26 cellular contexts compared by ENCODE assay signal in the genomic region with DNA sequence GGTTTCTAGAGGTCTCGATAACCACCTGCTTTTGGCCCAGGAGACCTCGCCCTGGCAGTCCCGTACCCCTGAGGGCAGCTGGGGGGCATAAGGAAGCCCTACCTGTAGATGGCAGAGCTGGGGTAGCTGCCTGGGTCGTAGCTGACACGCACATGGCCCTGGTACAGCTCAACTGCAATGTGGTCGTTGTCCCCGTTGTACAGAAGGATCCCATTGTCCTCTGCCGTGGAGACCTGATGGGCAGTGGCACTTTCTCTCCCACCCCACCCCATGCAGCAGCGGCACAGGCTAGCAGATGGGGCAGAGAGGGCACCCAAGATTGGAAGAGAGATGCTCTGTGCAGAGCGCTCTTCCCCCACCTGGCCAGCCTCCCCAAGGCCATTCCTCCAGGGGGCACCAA.
DNase-seq lines count a peak whose midpoint lies in the region; ATAC-seq, FAIRE-seq and TF ChIP-seq lines count a peak whose summit lies in the region.
"Had no signal": no experiment of that assay in that cellular context is flagged by ENCODE, and none has a peak within 500 bp of the region (broad histone marks: within the 10 kb centered on the region; RNA-seq: fewer than 3 reads in every experiment).

No MANE protein-coding gene starts in this region.

- no peak overlapping the region for H3K56ac ChIP-seq in H1 (replicated peaks; ENCODE audit: insufficient read length, low read depth, low read length)

- H3K23ac ChIP-seq in H1 (ENCODE audit: insufficient read length), result no peak overlapping the region

- no peak overlapping the region for H4K5ac ChIP-seq in H1 (ENCODE audit: insufficient read length, low read depth, low read length)

- H3K9ac ChIP-seq in H1 (replicated peaks in 1 of 4; ENCODE audit: extremely low read depth in 1 of 4, low read depth in 3 of 4, low read length in 3 of 4), result no peak overlapping the region
- H3K9ac ChIP-seq: BLaER1 had no signal

- no peak overlapping the region for H2AFZ ChIP-seq in H1 (ENCODE audit: low read length)
- no peak overlapping the region for H2AFZ ChIP-seq in osteoblast (ENCODE audit: low read length)

- H3K4me1 ChIP-seq in HEK293 (ENCODE audit: control insufficient read depth, insufficient read depth, low read length) (no peaks in the 10 kb centered on the region), H1 (replicated peaks in 1 of 4; ENCODE audit: control insufficient read depth in 3 of 4, insufficient read depth in 4 of 4, low read length in 3 of 4) (peaks cover 0 to 4% (median 1%) of the 10 kb centered on the region in 4 experiments; a peak in 4 of 7 replicates), osteoblast (ENCODE audit: insufficient read depth, low read length) (peaks cover 3% of the 10 kb centered on the region), gastrocnemius medialis (no peaks in the 10 kb centered on the region)
- H3K4me1 ChIP-seq: BE2C, BLaER1 had no signal

- no peak overlapping the region for H3K4ac ChIP-seq in H1 (replicated peaks; ENCODE audit: insufficient read length, low read depth, low read length)

- ATAC-seq in HG03045 (IDR thresholded peaks at IDR 0.05; ENCODE audit: unreplicated experiment) (no peak), gastrocnemius medialis (no peak), HG03097 (IDR thresholded peaks at IDR 0.05; ENCODE audit: low FRiP score, unreplicated experiment) (no peak)

- no peaks in the 10 kb centered on the region for H3K36me3 ChIP-seq in HEK293 (ENCODE audit: control insufficient read depth in 2 of 2, insufficient read depth in 1 of 2, low read length in 2 of 2)
- H3K36me3 ChIP-seq in H1 (ENCODE audit: control insufficient read depth in 2 of 4, insufficient read depth in 4 of 4, low read length in 3 of 4), result no peaks in the 10 kb centered on the region
- H3K36me3 ChIP-seq in osteoblast (ENCODE audit: insufficient read depth, low read length), result no peaks in the 10 kb centered on the region
- H3K36me3 ChIP-seq in gastrocnemius medialis, result no peaks in the 10 kb centered on the region
- H3K36me3 ChIP-seq: BE2C, BLaER1 had no signal

- no peaks in the 10 kb centered on the region for H3K79me1 ChIP-seq in H1 (ENCODE audit: low read depth, low read length)

- H3K27me3 ChIP-seq in H1 (replicated peaks in 1 of 4; ENCODE audit: control insufficient read depth in 3 of 4, extremely low read depth in 1 of 4, insufficient read depth in 3 of 4, low read length in 3 of 4), result no peaks in the 10 kb centered on the region
- no peaks in the 10 kb centered on the region for H3K27me3 ChIP-seq in osteoblast (ENCODE audit: insufficient read depth, low read length)
- H3K27me3 ChIP-seq in gastrocnemius medialis, result no peaks in the 10 kb centered on the region
- H3K27me3 ChIP-seq: BE2C, BLaER1 had no signal

- no peak overlapping the region for H3K4me3 ChIP-seq in HEK293 (ENCODE audit: low read depth, low read length)
- H3K4me3 ChIP-seq in H1 (ENCODE audit: extremely low read depth in 1 of 4, insufficient read depth in 2 of 4, low read depth in 3 of 4, low read length in 4 of 4), result no peak overlapping the region
- no peak overlapping the region for H3K4me3 ChIP-seq in osteoblast (ENCODE audit: insufficient read depth, low read length)
- H3K4me3 ChIP-seq in gastrocnemius medialis, result no peak overlapping the region
- H3K4me3 ChIP-seq: BLaER1 had no signal

- H4K8ac ChIP-seq in H1 (ENCODE audit: extremely low read depth, insufficient read depth, low read length), result no peak overlapping the region

- no peak overlapping the region for H2BK20ac ChIP-seq in H1 (ENCODE audit: low read length)

- DNase-seq in H1 (ENCODE audit: low read depth in 1 of 2, low spot score in 2 of 2) (no peak), islet precursor cell (peak; percentile 42), osteoblast (ENCODE audit: insufficient read length, low spot score, missing footprints) (peak; percentile 69), GF-D8 (lab: John Stamatoyannopoulos, UW) (no peak), gastrocnemius medialis (no peak)
- DNase-seq: 8988T; ACHN; BE2C; C1 segment of cervical spinal cord; CD4-positive, alpha-beta memory T cell; CD4-positive, CD25-positive, alpha-beta regulatory T cell; CD8-positive, alpha-beta memory T cell; COR-L47; DMS 273 treated with DMSO at 0.1 percent for 48 hours; DMS153; DMS79; DND-41; EL; GDM1 had no signal

- H3K4me2 ChIP-seq in H1 (ENCODE audit: insufficient read depth in 1 of 2, low read depth in 2 of 2, low read length in 2 of 2), result no peak overlapping the region
- H3K4me2 ChIP-seq in osteoblast (ENCODE audit: insufficient read depth, low read length), result no peak overlapping the region
- H3K4me2 ChIP-seq: BLaER1 had no signal

- H4K20me1 ChIP-seq in H1 (replicated peaks in 1 of 2; ENCODE audit: control insufficient read depth in 1 of 2, insufficient read depth in 2 of 2, low read length in 2 of 2), result no peaks in the 10 kb centered on the region
- H4K20me1 ChIP-seq in osteoblast (ENCODE audit: insufficient read depth, low read length), result no peaks in the 10 kb centered on the region
- H4K20me1 ChIP-seq: BLaER1 had no signal

- intact Hi-C loops in gastrocnemius medialis (cut with DNase I; ENCODE audit: low total_unique reads), result no loop called here

- no peak for TF ChIP-seq EP300 in H1 (IDR thresholded peaks at IDR 0.05; ENCODE audit: borderline replicate concordance in 1 of 2, low read depth in 2 of 2, low read length in 2 of 2)

- no peak for FAIRE-seq in H1 (lab: Jason Lieb, UNC)
- FAIRE-seq: A204.1, GM12891, GM19239 had no signal

- TF ChIP-seq POLR2A in H1 (IDR thresholded peaks at IDR 0.05; ENCODE audit: control extremely low read depth in 1 of 2, low read depth in 2 of 2, low read length in 2 of 2) (no peak), gastrocnemius medialis (IDR thresholded peaks at IDR 0.05) (no peak)

- no peak overlapping the region for H2BK15ac ChIP-seq in H1 (ENCODE audit: low read length)

- H3K23me2 ChIP-seq in H1 (ENCODE audit: low read depth, low read length), result peaks cover 1% of the 10 kb centered on the region; the same call in 1 of the 2 replicates

- H3K27ac ChIP-seq in HEK293 (ENCODE audit: extremely low read depth, low read depth, low read length), result no peak overlapping the region
- H3K27ac ChIP-seq in H1 (ENCODE audit: low read depth, low read length), result no peak overlapping the region
- no peak overlapping the region for H3K27ac ChIP-seq in osteoblast (ENCODE audit: low read depth, low read length)
- no peak overlapping the region for H3K27ac ChIP-seq in gastrocnemius medialis
- H3K27ac ChIP-seq: BLaER1 had no signal

- no peak overlapping the region for H4K91ac ChIP-seq in H1 (replicated peaks; ENCODE audit: insufficient read length, low read length)

- 0 out of 2 replicates have a peak overlapping the region, but pooled peaks have one; percentile 24 for H2BK5ac ChIP-seq in H1 (ENCODE audit: low read depth, low read length)

- no peak overlapping the region for H3K18ac ChIP-seq in H1 (ENCODE audit: extremely low read depth, low read length)

- CTCF ChIA-PET in HEK293 (lab: Yijun Ruan, JAX) (interaction anchor here (1.0 kb wide), 1 partner anchor 21 kb away, joined by 3 read pairs; no protein-coding TSS in a partner anchor), H1 (lab: Charles Lee; ENCODE audit: partially characterized antibody) (interaction anchor here (1.1 to 8.1 kb wide), 6 partner anchors 10 to 494 kb away, joined by 3 to 47 read pairs (median 4); no protein-coding TSS in a partner anchor)

- TF ChIP-seq RAD21 in H1 (IDR thresholded peaks at IDR 0.05 in 1 of 2, conservative IDR thresholded peaks at IDR 0.05 in 1 of 2; ENCODE audit: low read depth in 2 of 2, low read length in 2 of 2), result no peak

- no peak overlapping the region for H2AK5ac ChIP-seq in H1 (ENCODE audit: low read depth, low read length)

- H3K9me3 ChIP-seq in HEK293 (ENCODE audit: control insufficient read depth, insufficient read depth, low read depth, low read length) (no peaks in the 10 kb centered on the region), H1 (ENCODE audit: insufficient read depth in 2 of 2, low read depth in 1 of 2, low read length in 1 of 2) (no peaks in the 10 kb centered on the region), osteoblast (ENCODE audit: low read depth, low read length) (peaks cover 1% of the 10 kb centered on the region), gastrocnemius medialis (no peaks in the 10 kb centered on the region)
- H3K9me3 ChIP-seq: BE2C had no signal

- in situ Hi-C loops in gastrocnemius medialis (cut with MboI; ENCODE audit: low sequenced_read_pairs in 4 of 4), result no loop called here

- no peak overlapping the region for H2BK12ac ChIP-seq in H1 (ENCODE audit: low read depth, low read length)

- WGBS in H1 (ENCODE audit: extremely low coverage in 1 of 2, insufficient coverage in 1 of 2, insufficient read length in 1 of 2, insufficient replicate concordance in 2 of 2, low coverage in 1 of 2, low lambda C conversion rate in 2 of 2, missing lambda C conversion rate in 1 of 2), 2 experiments, result 94% methylated on average over 10 of the region's 10 CpGs; no CpG with 5 or more reads in 1 of the 2 experiments

- POLR2A ChIA-PET in HEK293 (lab: Yijun Ruan, JAX), result interaction anchor here (0.5 kb wide), 1 partner anchor 70 kb away, joined by 4 read pairs; no protein-coding TSS in a partner anchor
- POLR2A ChIA-PET in H1 (lab: Charles Lee; ENCODE audit: partially characterized antibody), result no interaction called here

- no peak overlapping the region for H2BK120ac ChIP-seq in H1 (replicated peaks; ENCODE audit: low read depth, low read length)

- H3K79me2 ChIP-seq in H1 (ENCODE audit: control insufficient read depth in 1 of 2, insufficient read depth in 2 of 2, low read length in 2 of 2) (no peaks in the 10 kb centered on the region), osteoblast (ENCODE audit: insufficient read depth, low read length) (no peaks in the 10 kb centered on the region)

- H3K14ac ChIP-seq in H1 (ENCODE audit: insufficient read length), result no peak overlapping the region

- TF ChIP-seq CTCF in HEK293 (tag by site-specific recombination; IDR thresholded peaks at IDR 0.05), result no peak
- TF ChIP-seq CTCF in H1 (IDR thresholded peaks at IDR 0.05; ENCODE audit: control extremely low read depth in 1 of 3, insufficient read depth in 1 of 3, low read depth in 1 of 3, low read length in 3 of 3), result no peak
- TF ChIP-seq CTCF in osteoblast (IDR thresholded peaks at IDR 0.05; ENCODE audit: extremely low read depth, low read depth, low read length), result no peak
- no peak for TF ChIP-seq CTCF in gastrocnemius medialis (IDR thresholded peaks at IDR 0.05 in 4 of 5, conservative IDR thresholded peaks at IDR 0.05 in 1 of 5)

TF ChIP-seq in HEK293, 187 proteins besides CTCF, POLR2A, EP300 and RAD21 (continues in another document):
- 0 out of 2 replicates have a peak, but pooled peaks have one; percentile 21 for TF ChIP-seq ZNF341 (tag by site-specific recombination; IDR thresholded peaks at IDR 0.05; ENCODE audit: low read depth)
- TF ChIP-seq ZNF473 (tag by site-specific recombination; IDR thresholded peaks at IDR 0.05), result no peak
- TF ChIP-seq ZFP41 (tag by site-specific recombination; IDR thresholded peaks at IDR 0.05; ENCODE audit: borderline replicate concordance), result no peak

TF ChIP-seq in H1, 55 proteins besides CTCF, POLR2A, EP300 and RAD21 (continues in another document):
- TF ChIP-seq SRF (IDR thresholded peaks at IDR 0.05; ENCODE audit: low read depth, low read length) (no peak), TCF12 (IDR thresholded peaks at IDR 0.05; ENCODE audit: low read depth, low read length) (no peak), BCL11A (IDR thresholded peaks at IDR 0.05; ENCODE audit: low read depth in 2 of 2, low read length in 2 of 2) (no peak), NRF1 (IDR thresholded peaks at IDR 0.05; ENCODE audit: low read depth, low read length) (no peak)

Comparison
In these comparisons a context has a peak if more than half of its experiments do, and no peak if none do; other contexts are left out.
1. DNase-seq: peak in islet precursor cell (single experiment) and osteoblast (single experiment); none in H1 (0 of 2), GF-D8 (single experiment) and gastrocnemius medialis (0 of 2).